In the genomic region with DNA sequence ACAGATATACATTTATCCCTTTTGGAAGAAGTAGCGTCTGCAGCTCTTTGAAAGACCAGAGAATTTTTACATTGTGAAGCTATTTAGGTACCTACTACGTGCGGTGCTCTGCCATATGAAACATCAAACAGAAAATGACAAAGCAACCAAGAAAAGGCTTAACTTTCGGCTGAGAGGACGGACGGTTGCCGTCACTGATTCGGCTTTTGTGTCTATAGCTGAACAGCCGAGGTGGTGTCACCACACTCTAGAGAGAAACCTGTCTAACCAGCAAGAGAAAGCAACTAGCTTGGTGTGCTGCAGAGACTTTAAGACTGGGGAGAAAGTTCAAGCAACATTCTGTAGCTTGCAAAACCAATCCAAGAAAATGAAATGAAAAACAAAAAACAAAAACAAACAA, we compare ENCODE assay signal across 25 cellular contexts.
"Had no signal": no experiment of that assay in that cellular context is flagged by ENCODE, and none has a peak within 500 bp of the region (broad histone marks: within the 10 kb centered on the region; RNA-seq: fewer than 3 reads in every experiment).

No MANE protein-coding gene starts in this region.

- H3K27me3 ChIP-seq: SJSA1 had no signal

- H3K27ac ChIP-seq: cardiac muscle cell, SJSA1 had no signal

- H3K27ac Mint-ChIP-seq: activated CD8-positive, alpha-beta T cell treated with anti-CD3 and anti-CD28 coated beads for 36 hours; activated naive CD4-positive, alpha-beta T cell treated with anti-CD3 and anti-CD28 coated beads, Interleukin-2, amount 50 U/mL, for 72 hours; activated T-cell treated with anti-CD3 and anti-CD28 coated beads, Interleukin-2, amount 50 U/mL, for 24 hours; activated T-helper 1 cell treated with anti-CD3 and anti-CD28 coated beads, Interleukin-12 subunit alpha, Interleukin-12 subunit beta, Interleukin-2, Interleukin-4 antibody, amounts not matched to agents 30 ng/mL and 10 ng/mL and 1 ng/mL, durations not matched to agents 14 hours and 24 hours and 36 hours; T-helper 2 cell treated with Interferon-gamma antibody and Interleukin-4, amounts not matched to agents 5 μg/mL and 100 μg/mL, for 36 hours had no signal

- H3K9me3 Mint-ChIP-seq: activated CD8-positive, alpha-beta T cell treated with anti-CD3 and anti-CD28 coated beads for 36 hours; activated T-cell treated with anti-CD3 and anti-CD28 coated beads, Interleukin-2, amount 50 U/mL, for 24 hours had no signal

- DNase-seq: activated CD4-positive, alpha-beta T cell treated with anti-CD3 and anti-CD28 coated beads for 4 hours; activated CD8-positive, alpha-beta T cell treated with anti-CD3 and anti-CD28 coated beads for 36 hours; activated naive CD4-positive, alpha-beta T cell treated with Interleukin-2 at 50 U/mL for 16 hours; activated T-cell treated with anti-CD3 and anti-CD28 coated beads, Interleukin-2, amount 50 U/mL, for 24 hours; amygdala; KBM-7; NCI-H1048; NCI-H1417 treated with DMSO at 0.1 percent for 48 hours; NCI-H1694; NCI-H2029; NCI-H2107; NCI-H510A treated with DMSO at 0.1 percent for 48 hours; NCI-H69; NK-92 treated with Interleukin-12 subunit alpha and Interleukin-12 subunit beta, amount 100 ng/mL, for 24 hours; OCI-M1; SHP77; SW 1271 had no signal

- H3K36me3 ChIP-seq: cardiac muscle cell, SJSA1 had no signal

- H3K4me3 Mint-ChIP-seq: activated CD8-positive, alpha-beta T cell treated with anti-CD3 and anti-CD28 coated beads for 36 hours; activated T-cell treated with anti-CD3 and anti-CD28 coated beads, Interleukin-2, amount 50 U/mL, for 24 hours; activated T-helper 1 cell treated with anti-CD3 and anti-CD28 coated beads, Interleukin-12 subunit alpha, Interleukin-12 subunit beta, Interleukin-2, Interleukin-4 antibody, amounts not matched to agents 30 ng/mL and 10 ng/mL and 1 ng/mL, durations not matched to agents 14 hours and 24 hours and 36 hours; brain; T-helper 2 cell treated with Interferon-gamma antibody and Interleukin-4, amounts not matched to agents 5 μg/mL and 100 μg/mL, for 36 hours had no signal

- H3K4me3 ChIP-seq: cardiac muscle cell, SJSA1 had no signal

- H3K4me1 ChIP-seq: SJSA1 had no signal

- H3K36me3 Mint-ChIP-seq: activated naive CD4-positive, alpha-beta T cell treated with anti-CD3 and anti-CD28 coated beads, Interleukin-2, amount 50 U/mL, for 72 hours; brain had no signal

- ATAC-seq: activated CD4-positive, CD25-positive, alpha-beta regulatory T cell treated with anti-CD3 and anti-CD28 coated beads, Interleukin-2, amount 50 U/mL, for 24 hours; activated CD8-positive, alpha-beta T cell treated with anti-CD3 and anti-CD28 coated beads for 36 hours; activated naive CD4-positive, alpha-beta T cell treated with anti-CD3 and anti-CD28 coated beads, Interleukin-2, amount 50 U/mL, for 72 hours; SK-N-SH treated with all-trans-retinoic acid at 6 μM for 48 hours had no signal
